ENCODE assay signal across 15 cellular contexts in genomic region chr12:2339022-2339431, GRCh38.
DNase-seq lines count a peak whose midpoint lies in the region; ATAC-seq, FAIRE-seq and TF ChIP-seq lines count a peak whose summit lies in the region.
"Had no signal": no experiment of that assay in that cellular context is flagged by ENCODE, and none has a peak within 500 bp of the region (broad histone marks: within the 10 kb centered on the region; RNA-seq: fewer than 3 reads in every experiment).

No MANE protein-coding gene starts in this region.

- peak; percentile 76 for FAIRE-seq in endothelial cell of umbilical vein (lab: Jason Lieb, UNC)
- FAIRE-seq: GM12878 had no signal

- H3K27ac ChIP-seq in endothelial cell of umbilical vein (ENCODE audit: insufficient read depth, low read depth, low read length), result no peak overlapping the region
- no peak overlapping the region for H3K27ac ChIP-seq in naive thymus-derived CD4-positive, alpha-beta T cell (ENCODE audit: low read depth, low read length)
- H3K27ac ChIP-seq: psoas muscle, tibial nerve had no signal

- POLR2A ChIA-PET in endothelial cell of umbilical vein (lab: Charles Lee), result no interaction called here
- POLR2A ChIA-PET in naive thymus-derived CD4-positive, alpha-beta T cell (lab: Charles Lee), result no interaction called here

- TF ChIP-seq POLR2A in endothelial cell of umbilical vein (IDR thresholded peaks at IDR 0.05; ENCODE audit: low read depth, low read length), result no peak

- DNase-seq in EL (peak; percentile 76), NCI-H226 (peak; percentile 60), endothelial cell of umbilical vein (ENCODE audit: low read depth, low spot score) (peak; percentile 18), NK-92 (lab: John Stamatoyannopoulos, UW; ENCODE audit: unreplicated experiment) (no peak)
- no peak for DNase-seq in naive thymus-derived CD4-positive, alpha-beta T cell
- no peak for DNase-seq in stimulated activated CD4-positive, alpha-beta T cell treated with anti-CD3 and anti-CD28 coated beads, Interleukin-4, amount 100 ng/mL, for 24 hours
- DNase-seq: erythroblast, NCI-H1105, NCI-H526 treated with DMSO at 0.1 percent for 48 hours, psoas muscle had no signal

- H3K9me1 ChIP-seq in endothelial cell of umbilical vein (replicated peaks; ENCODE audit: control insufficient read depth, extremely low read depth, insufficient read depth, low read length), result no peaks in the 10 kb centered on the region

- no peaks in the 10 kb centered on the region for H3K9me3 ChIP-seq in endothelial cell of umbilical vein (replicated peaks; ENCODE audit: control insufficient read depth, insufficient read depth, low read length)
- no peaks in the 10 kb centered on the region for H3K9me3 ChIP-seq in naive thymus-derived CD4-positive, alpha-beta T cell (ENCODE audit: control insufficient read depth in 2 of 3, low read length in 3 of 3)
- H3K9me3 ChIP-seq: psoas muscle, tibial nerve had no signal

- dilution Hi-C loops in endothelial cell of umbilical vein (cut with MboI; ENCODE audit: extremely low pct_ligation_motif_present, low sequenced_read_pairs), result no loop called here

- H3K36me3 Mint-ChIP-seq in naive thymus-derived CD4-positive, alpha-beta T cell, result no peaks in the 10 kb centered on the region

- H3K9ac ChIP-seq in endothelial cell of umbilical vein (replicated peaks; ENCODE audit: extremely low read depth, insufficient read depth, low read length), result no peak overlapping the region

- BruUV-seq in endothelial cell of umbilical vein (replicated peaks; lab: Mats Ljungman, UMichigan), result no TSS peak

- H3K27ac Mint-ChIP-seq in naive thymus-derived CD4-positive, alpha-beta T cell, result no peak overlapping the region
- H3K27ac Mint-ChIP-seq: T-helper 1 cell treated with Interleukin-12 subunit alpha and Interleukin-12 subunit beta and Interleukin-4 antibody, amounts not matched to agents 30 μg/mL and 1 μg/mL, for 36 hours had no signal

- H3K27me3 ChIP-seq in endothelial cell of umbilical vein (ENCODE audit: control insufficient read depth in 2 of 2, insufficient read depth in 2 of 2, low read length in 2 of 2), result peaks cover 0 to 5% of the 10 kb centered on the region in 2 experiments
- H3K27me3 ChIP-seq in naive thymus-derived CD4-positive, alpha-beta T cell (ENCODE audit: control insufficient read depth in 2 of 2, insufficient read depth in 2 of 2, low read length in 2 of 2), result no peaks in the 10 kb centered on the region
- H3K27me3 ChIP-seq: tibial nerve had no signal

- no peak overlapping the region for H2AFZ ChIP-seq in endothelial cell of umbilical vein (ENCODE audit: low read depth, low read length)

- TF ChIP-seq CTCF in endothelial cell of umbilical vein (IDR thresholded peaks at IDR 0.05; ENCODE audit: extremely low read depth in 1 of 2, insufficient read depth in 1 of 2, low read depth in 1 of 2, low read length in 2 of 2), result no peak

- no peak overlapping the region for H3K4me2 ChIP-seq in endothelial cell of umbilical vein (ENCODE audit: insufficient read depth, low read length)

- H3K9me3 Mint-ChIP-seq in naive thymus-derived CD4-positive, alpha-beta T cell, result no peaks in the 10 kb centered on the region
- H3K9me3 Mint-ChIP-seq: T-helper 1 cell treated with Interleukin-12 subunit alpha and Interleukin-12 subunit beta and Interleukin-4 antibody, amounts not matched to agents 30 μg/mL and 1 μg/mL, for 36 hours had no signal

- CTCF ChIA-PET in endothelial cell of umbilical vein (lab: Charles Lee), result interaction anchor here (1.0 to 1.8 kb wide), 2 partner anchors 48 to 56 kb away, joined by 3 to 5 read pairs; no protein-coding TSS in a partner anchor
- CTCF ChIA-PET in naive thymus-derived CD4-positive, alpha-beta T cell (lab: Charles Lee), result no interaction called here

- no peak overlapping the region for H3K4me3 ChIP-seq in endothelial cell of umbilical vein (replicated peaks in 1 of 3; ENCODE audit: insufficient read depth in 1 of 3, low read depth in 1 of 3, low read length in 3 of 3)
- H3K4me3 ChIP-seq in naive thymus-derived CD4-positive, alpha-beta T cell (ENCODE audit: low read length), result no peak overlapping the region
- H3K4me3 ChIP-seq: GM12878, psoas muscle, tibial nerve had no signal

- no peak overlapping the region for H3K4me3 Mint-ChIP-seq in naive thymus-derived CD4-positive, alpha-beta T cell
- H3K4me3 Mint-ChIP-seq: T-helper 1 cell treated with Interleukin-12 subunit alpha and Interleukin-12 subunit beta and Interleukin-4 antibody, amounts not matched to agents 30 μg/mL and 1 μg/mL, for 36 hours had no signal

- no peaks in the 10 kb centered on the region for H3K79me2 ChIP-seq in endothelial cell of umbilical vein (ENCODE audit: control insufficient read depth, insufficient read depth, low read length)

- no peaks in the 10 kb centered on the region for H3K36me3 ChIP-seq in endothelial cell of umbilical vein (ENCODE audit: control insufficient read depth in 2 of 2, extremely low read depth in 1 of 2, insufficient read depth in 2 of 2, low read length in 2 of 2)
- H3K36me3 ChIP-seq in naive thymus-derived CD4-positive, alpha-beta T cell (ENCODE audit: control insufficient read depth in 2 of 3, insufficient read depth in 3 of 3, low read length in 3 of 3), result no peaks in the 10 kb centered on the region
- H3K36me3 ChIP-seq: tibial nerve had no signal

- H3K27me3 Mint-ChIP-seq in naive thymus-derived CD4-positive, alpha-beta T cell, result peaks cover 0 to 20% (median 10%) of the 10 kb centered on the region in 5 donors

- ATAC-seq in naive thymus-derived CD4-positive, alpha-beta T cell, result peak; percentile 39
- no peak for ATAC-seq in GM18498 (IDR thresholded peaks at IDR 0.05; ENCODE audit: unreplicated experiment)
- ATAC-seq in HG02678 (IDR thresholded peaks at IDR 0.05; ENCODE audit: unreplicated experiment), result no peak
- ATAC-seq: GM12878 had no signal

- H4K20me1 ChIP-seq in endothelial cell of umbilical vein (replicated peaks; ENCODE audit: control insufficient read depth, extremely low read depth, insufficient read depth, low read length), result no peaks in the 10 kb centered on the region

- H3K4me1 ChIP-seq in endothelial cell of umbilical vein (ENCODE audit: control insufficient read depth, extremely low read depth, insufficient read depth, low read length), result peaks cover 38% of the 10 kb centered on the region
- H3K4me1 ChIP-seq in naive thymus-derived CD4-positive, alpha-beta T cell (ENCODE audit: control insufficient read depth in 2 of 2, insufficient read depth in 2 of 2, low read length in 2 of 2), result no peaks in the 10 kb centered on the region

- peaks cover 0 to 3% (median 0%) of the 10 kb centered on the region in 7 donors for H3K4me1 Mint-ChIP-seq in naive thymus-derived CD4-positive, alpha-beta T cell

- intact Hi-C loops in endothelial cell of umbilical vein (cut with micrococcal nuclease), result loop anchor here (2.0 to 5.0 kb wide), 2 partner anchors 58 to 302 kb away; no protein-coding TSS in a partner anchor
- intact Hi-C loops in naive thymus-derived CD4-positive, alpha-beta T cell (cut with micrococcal nuclease), result no loop called here

TF ChIP-seq in endothelial cell of umbilical vein, 7 proteins besides CTCF, POLR2A, EP300 and RAD21:
- TF ChIP-seq POLR2AphosphoS5 (IDR thresholded peaks at IDR 0.05; ENCODE audit: insufficient read depth, low read depth, low read length) (no peak), MAX (IDR thresholded peaks at IDR 0.05; ENCODE audit: insufficient read depth, insufficient read length) (no peak), MYC (IDR thresholded peaks at IDR 0.05; ENCODE audit: low read depth, low read length) (no peak), GATA2 (IDR thresholded peaks at IDR 0.05; ENCODE audit: insufficient read depth, insufficient read length, low read depth, low read length) (no peak), EZH2 (IDR thresholded peaks at IDR 0.05; ENCODE audit: borderline replicate concordance, low read depth, low read length, severe bottlenecking) (no peak), JUN (IDR thresholded peaks at IDR 0.05; ENCODE audit: borderline replicate concordance, insufficient read depth, insufficient read length, low read depth) (peak; percentile 27), FOS (IDR thresholded peaks at IDR 0.05; ENCODE audit: borderline replicate concordance, insufficient read depth, low read length) (peak; percentile 69)

Comparison
In these comparisons a context has a peak if more than half of its experiments do, and no peak if none do; other contexts are left out.
1. DNase-seq: peak in EL (single experiment), NCI-H226 (single experiment) and endothelial cell of umbilical vein (single experiment); none in naive thymus-derived CD4-positive, alpha-beta T cell (0 of 9), NK-92 (single experiment) and stimulated activated CD4-positive, alpha-beta T cell treated with anti-CD3 and anti-CD28 coated beads, Interleukin-4, amount 100 ng/mL, for 24 hours (single experiment).